Comparison of ENCODE assay signal across 11 cellular contexts in genomic region chr3:170054204-170054603, GRCh38. TPM values are rescaled to one million over a fixed set of nuclear protein-coding genes. Genes with fewer than 3 reads are reported as not detected.
DNase-seq lines count a peak whose midpoint lies in the region; ATAC-seq and TF ChIP-seq lines count a peak whose summit lies in the region.
"Had no signal": no experiment of that assay in that cellular context is flagged by ENCODE, and none has a peak within 500 bp of the region (broad histone marks: within the 10 kb centered on the region; RNA-seq: fewer than 3 reads in every experiment).

No MANE protein-coding gene starts in this region.

- H3K36me3 ChIP-seq in A673 (ENCODE audit: insufficient read depth, low read length, poor library complexity, severe bottlenecking) (no peaks in the 10 kb centered on the region), OCI-LY7 (ENCODE audit: insufficient read depth, low read length) (peaks cover 32% of the 10 kb centered on the region)

- no peaks in the 10 kb centered on the region for H3K9me2 ChIP-seq in OCI-LY7 (ENCODE audit: insufficient read depth, low read length)

- TF ChIP-seq CTCF in A673 (conservative IDR thresholded peaks at IDR 0.05; ENCODE audit: low read depth, low read length) (peak; percentile 44), GM12865 (IDR thresholded peaks at IDR 0.05; ENCODE audit: insufficient read depth, low read depth, low read length, missing control alignments) (peak; percentile 55), OCI-LY7 (conservative IDR thresholded peaks at IDR 0.05; ENCODE audit: low read length) (peak; percentile 88), fibroblast of pulmonary artery (IDR thresholded peaks at IDR 0.05; ENCODE audit: low read length, missing control alignments) (peak; percentile 54)

- H4K20me1 ChIP-seq in OCI-LY7 (ENCODE audit: insufficient read depth, low read length) = no peaks in the 10 kb centered on the region

- peaks cover 88% of the 10 kb centered on the region for H3K79me2 ChIP-seq in OCI-LY7 (ENCODE audit: insufficient read depth, low read depth, low read length)

- H3K4me3 ChIP-seq in A673 (ENCODE audit: low read depth, low read length, poor library complexity, severe bottlenecking) = no peak overlapping the region
- no peak overlapping the region for H3K4me3 ChIP-seq in GM12865 (ENCODE audit: low read depth, low read length)
- no peak overlapping the region for H3K4me3 ChIP-seq in OCI-LY7 (ENCODE audit: low read depth, low read length, poor library complexity, severe bottlenecking)
- no peak overlapping the region for H3K4me3 ChIP-seq in fibroblast of pulmonary artery (replicated peaks; ENCODE audit: low read depth, low read length)
- H3K4me3 ChIP-seq: mucosa of descending colon had no signal

- H3K4me2 ChIP-seq in OCI-LY7 (ENCODE audit: low read length) = peak overlapping the region; percentile 94

- H3K9me3 ChIP-seq in A673 (ENCODE audit: low read depth, low read length, poor library complexity, severe bottlenecking) (no peaks in the 10 kb centered on the region), OCI-LY7 (ENCODE audit: low read length) (peaks cover 10% of the 10 kb centered on the region; the same call in 1 of the 2 replicates)
- H3K9me3 ChIP-seq: mucosa of descending colon had no signal

- intact Hi-C loops in A673 (cut with micrococcal nuclease; ENCODE audit: unreplicated experiment) (loop anchor here (10.0 kb wide), 1 partner anchor 289 kb away; the partner anchor contains the start of genes ACTRT3 and TERC), OCI-LY7 (cut with micrococcal nuclease; ENCODE audit: unreplicated experiment) (loop anchor here (1.0 to 2.0 kb wide), 7 partner anchors 17 to 281 kb away; partner anchors contain the start of genes GPR160, MYNN and SEC62)

- DNase-seq in A673 (ENCODE audit: low spot score) (peak; percentile 29), GM12865 (ENCODE audit: low read depth) (peak; percentile 68), OCI-LY7 (ENCODE audit: low spot score) (peak; percentile 79), fibroblast of pulmonary artery (ENCODE audit: low read depth) (peak; percentile 38), cerebellum (ENCODE audit: low spot score) (no peak), GM19240 (ENCODE audit: insufficient read length, low spot score) (no peak), NCI-H345 treated with DMSO at 0.1 percent for 48 hours (lab: John Stamatoyannopoulos, UW; ENCODE audit: unreplicated experiment) (no peak)
- DNase-seq: activated CD4-positive, alpha-beta T cell treated with anti-CD3 and anti-CD28 coated beads for 48 hours; cortex of kidney; mucosa of descending colon had no signal

- no peak overlapping the region for H3K27ac ChIP-seq in A673 (ENCODE audit: low read depth, low read length, poor library complexity, severe bottlenecking)
- peak overlapping the region; percentile 98 for H3K27ac ChIP-seq in OCI-LY7 (ENCODE audit: low read depth, low read length, poor library complexity, severe bottlenecking)

- peaks cover 15% of the 10 kb centered on the region for H3K4me1 ChIP-seq in A673 (ENCODE audit: insufficient read depth, low read length, poor library complexity, severe bottlenecking)
- peaks cover 74% of the 10 kb centered on the region for H3K4me1 ChIP-seq in OCI-LY7 (ENCODE audit: insufficient read depth, low read length, poor library complexity, severe bottlenecking)

- POLR2A ChIA-PET in A673 (lab: Charles Lee; ENCODE audit: low non-redundant PET) = no interaction called here
- POLR2A ChIA-PET in OCI-LY7 (lab: Charles Lee) = interaction anchor here (0.6 to 8.3 kb wide), 18 partner anchors 9 to 308 kb away, joined by 3 to 143 read pairs (median 4); partner anchors contain the start of genes GPR160 and SEC62

- ATAC-seq in HG03196 (IDR thresholded peaks at IDR 0.05; ENCODE audit: unreplicated experiment) = no peak
- ATAC-seq: mucosa of descending colon had no signal

- H3K27me3 ChIP-seq in A673 (replicated peaks; ENCODE audit: insufficient read depth, low read depth, low read length, poor library complexity) = no peaks in the 10 kb centered on the region

- H2AFZ ChIP-seq in OCI-LY7 (ENCODE audit: low read length) = no peak overlapping the region

- BruUV-seq in A673 (replicated peaks; lab: Mats Ljungman, UMichigan) (no TSS peak), OCI-LY7 (replicated peaks; lab: Mats Ljungman, UMichigan) (no TSS peak)

- CTCF ChIA-PET in A673 (lab: Charles Lee) (no interaction called here), OCI-LY7 (lab: Charles Lee; ENCODE audit: unreplicated experiment) (interaction anchor here (0.6 to 1.5 kb wide), 4 partner anchors 9 to 17 kb away, joined by 3 to 7 read pairs (median 4); partner anchors contain the start of gene GPR160)

RNA-seq across cellular contexts. Expression of gene GPR160, which starts 16.4 kb away (rescaled TPM):
- total RNA-seq in A673 (2021) (6.7 and 11.2 TPM in 2 replicates), OCI-LY7 (2022) (115 and 117 TPM in 2 replicates), cerebellum (3.9 TPM)
- 90.5 and 108 TPM in 2 replicates for total RNA-seq in OCI-LY7 (2014; rRNA removed; shearing (Covaris generic))

Comparison
In these comparisons a context has a peak if more than half of its experiments do, and no peak if none do; other contexts are left out.
1. DNase-seq: peak in A673 (single experiment), GM12865 (single experiment), OCI-LY7 (single experiment) and fibroblast of pulmonary artery (single experiment); none in cerebellum (single experiment), GM19240 (single experiment) and NCI-H345 treated with DMSO at 0.1 percent for 48 hours (single experiment).
2. Peak in every context shown above with its lines, with median percentiles within 50 percentile points of each other: CTCF ChIP-seq.